Comparison of ENCODE assay signal across 1 cellular context in the genomic region with DNA sequence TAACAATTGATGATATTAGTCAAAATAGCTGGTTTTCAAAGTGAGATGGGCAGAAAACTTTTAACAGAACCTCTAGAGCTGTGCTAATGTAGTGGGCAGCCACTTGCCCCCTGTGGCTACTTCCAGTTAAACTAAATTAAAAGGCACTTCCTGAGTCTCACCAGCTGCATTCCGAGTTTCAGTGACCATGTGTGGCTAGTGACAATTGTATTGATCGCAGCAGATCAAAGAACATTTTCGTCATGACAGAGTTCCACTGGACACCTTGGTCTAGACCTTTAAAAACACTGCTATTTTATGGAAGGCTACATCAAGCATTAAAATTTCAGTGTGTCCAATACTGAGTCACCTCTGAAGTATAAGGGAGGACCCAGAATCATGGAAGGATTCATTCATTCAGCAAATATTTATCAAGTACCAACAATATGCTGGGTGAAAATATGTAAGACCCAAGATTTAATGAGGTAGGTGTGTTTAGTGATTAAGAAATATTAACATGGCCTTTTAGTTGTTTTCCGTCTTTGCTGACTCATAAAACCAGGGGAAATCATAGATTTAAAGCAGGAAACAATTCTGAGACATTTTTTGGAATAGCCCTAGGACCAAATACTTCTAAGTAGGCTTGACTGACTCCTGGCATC.
TF ChIP-seq lines count a peak whose summit lies in the region.

No MANE protein-coding gene starts in this region.

TF ChIP-seq in IMR-90, 13 proteins besides CTCF, POLR2A, EP300 and RAD21 (continued from another document):
- no peak for TF ChIP-seq CEBPB (IDR thresholded peaks at IDR 0.05; ENCODE audit: low read depth, low read length)
- TF ChIP-seq, protein P1, sequence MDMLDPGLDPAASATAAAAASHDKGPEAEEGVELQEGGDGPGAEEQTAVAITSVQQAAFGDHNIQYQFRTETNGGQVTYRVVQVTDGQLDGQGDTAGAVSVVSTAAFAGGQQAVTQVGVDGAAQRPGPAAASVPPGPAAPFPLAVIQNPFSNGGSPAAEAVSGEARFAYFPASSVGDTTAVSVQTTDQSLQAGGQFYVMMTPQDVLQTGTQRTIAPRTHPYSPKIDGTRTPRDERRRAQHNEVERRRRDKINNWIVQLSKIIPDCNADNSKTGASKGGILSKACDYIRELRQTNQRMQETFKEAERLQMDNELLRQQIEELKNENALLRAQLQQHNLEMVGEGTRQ (IDR thresholded peaks at IDR 0.05; ENCODE audit: low read depth, low read length) = no peak
- TF ChIP-seq FOS (IDR thresholded peaks at IDR 0.05; ENCODE audit: low read depth, low read length) = no peak
- TF ChIP-seq MXI1 (IDR thresholded peaks at IDR 0.05; ENCODE audit: borderline replicate concordance, low read depth, low read length) = no peak
